In genomic region chr1:108433404-108433803, GRCh38 we compare ENCODE assay signal across 5 cellular contexts. TPM values are rescaled to one million over a fixed set of nuclear protein-coding genes. Genes with fewer than 3 reads are reported as not detected.
"Had no signal": no experiment of that assay in that cellular context is flagged by ENCODE, and none has a peak within 500 bp of the region (broad histone marks: within the 10 kb centered on the region; RNA-seq: fewer than 3 reads in every experiment).

No MANE protein-coding gene starts in this region.

RNA-seq across cellular contexts. Expression of gene NBPF6, which starts 16.7 kb away (rescaled TPM):
- total RNA-seq: HepG2, HT-29, HT1080, IMR-90 had no signal
- polyA plus RNA-seq: HepG2, IgD-negative memory B cell, IMR-90 had no signal
